Comparison of ENCODE assay signal across 14 cellular contexts in the genomic region with DNA sequence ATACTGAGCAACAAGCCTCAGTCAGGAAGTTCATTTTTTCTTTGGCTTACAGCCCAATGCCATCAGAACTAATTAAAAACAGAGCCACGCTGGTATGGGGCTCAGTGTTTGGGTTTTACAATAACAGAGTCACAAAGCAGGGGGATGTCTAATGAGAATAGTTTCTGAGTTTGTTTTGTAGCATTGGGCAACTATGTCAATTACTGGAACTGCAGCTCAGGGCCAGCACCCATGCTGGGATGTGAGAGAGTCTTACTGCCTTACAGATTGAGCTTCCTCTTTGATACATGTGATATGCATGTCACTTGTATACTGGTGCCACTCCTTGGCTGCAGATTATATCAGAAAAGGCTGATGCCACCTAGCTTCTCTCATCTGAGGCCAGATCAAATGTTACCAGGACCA.
A peak's percentile ranks its signal among the peaks of the same experiment; 100 is the strongest.
DNase-seq lines count a peak whose midpoint lies in the region; ATAC-seq and TF ChIP-seq lines count a peak whose summit lies in the region.
"Had no signal": no experiment of that assay in that cellular context is flagged by ENCODE, and none has a peak within 500 bp of the region (broad histone marks: within the 10 kb centered on the region; RNA-seq: fewer than 3 reads in every experiment).

No MANE protein-coding gene starts in this region.

- TF ChIP-seq CTCF in spleen (IDR thresholded peaks at IDR 0.05 in 8 of 11, conservative IDR thresholded peaks at IDR 0.05 in 3 of 11): no peak

- intact Hi-C loops in spleen (cut with DNase I; ENCODE audit: low total_unique reads): no loop called here

- no peaks in the 10 kb centered on the region for H3K27me3 ChIP-seq in spleen (replicated peaks in 1 of 7)

- WGBS in spleen, 5 donors: 0 to 10% (median 0%) methylated on average over 1 of the region's 1 CpG

- H3K9me3 ChIP-seq in spleen: no peaks in the 10 kb centered on the region

- no peak overlapping the region for H3K4me3 ChIP-seq in spleen

- no peaks in the 10 kb centered on the region for H3K36me3 ChIP-seq in spleen

- peak overlapping the region in 7 of 8 donors; percentile 48 to 69 (median 54) for H3K27ac ChIP-seq in spleen

- peak in 2 of 3 experiments; percentile 21 to 59 for DNase-seq in NCI-H1417 (lab: John Stamatoyannopoulos, UW)
- no peak for DNase-seq in NCI-H1417 treated with DMSO at 0.1 percent for 48 hours (lab: John Stamatoyannopoulos, UW)
- peak; percentile 29 for DNase-seq in iris pigment epithelial cell (ENCODE audit: low read depth)
- DNase-seq in spleen: no peak
- DNase-seq in occipital lobe (lab: John Stamatoyannopoulos, UW): no peak
- DNase-seq in germinal center (ENCODE audit: low spot score): no peak
- DNase-seq: activated CD4-positive, CD25-positive, alpha-beta regulatory T cell; activated naive CD4-positive, alpha-beta T cell treated with Interleukin-2 at 50 U/mL for 16 hours; central memory CD4-positive, alpha-beta T cell; left ventricle myocardium superior; NCI-H187; nephron progenitor cell had no signal

- ATAC-seq in SK-N-SH treated with all-trans-retinoic acid at 6 μM for 48 hours (peak; percentile 33; the same call in 1 of the 3 replicates), HG02885 (IDR thresholded peaks at IDR 0.05; ENCODE audit: poor library complexity, unreplicated experiment) (no peak)
- ATAC-seq: left ventricle myocardium superior had no signal

- H3K4me1 ChIP-seq in spleen: peaks cover 0 to 9% (median 3%) of the 10 kb centered on the region in 6 donors

- TF ChIP-seq POLR2A in spleen (IDR thresholded peaks at IDR 0.05): no peak

TF ChIP-seq in SK-N-SH treated with all-trans-retinoic acid at 6 μM for 48 hours, 23 proteins besides CTCF, POLR2A, EP300 and RAD21:
- TF ChIP-seq SNAI2 (CRISPR knock-in tag; IDR thresholded peaks at IDR 0.05) (no peak), CSDC2 (CRISPR knock-in tag; IDR thresholded peaks at IDR 0.05) (no peak), ZNF70 (CRISPR knock-in tag; IDR thresholded peaks at IDR 0.05) (no peak), TCF4 (CRISPR knock-in tag; IDR thresholded peaks at IDR 0.05; ENCODE audit: borderline replicate concordance) (peak; percentile 84), ZNF565 (CRISPR knock-in tag; conservative IDR thresholded peaks at IDR 0.05; ENCODE audit: low read depth) (no peak; the same call in 1 of the 2 replicates), RARB (CRISPR knock-in tag; IDR thresholded peaks at IDR 0.05) (no peak), GLIS3 (CRISPR knock-in tag; IDR thresholded peaks at IDR 0.05) (no peak), ESRRG (CRISPR knock-in tag; IDR thresholded peaks at IDR 0.05) (no peak)
- TF ChIP-seq, protein P1, sequence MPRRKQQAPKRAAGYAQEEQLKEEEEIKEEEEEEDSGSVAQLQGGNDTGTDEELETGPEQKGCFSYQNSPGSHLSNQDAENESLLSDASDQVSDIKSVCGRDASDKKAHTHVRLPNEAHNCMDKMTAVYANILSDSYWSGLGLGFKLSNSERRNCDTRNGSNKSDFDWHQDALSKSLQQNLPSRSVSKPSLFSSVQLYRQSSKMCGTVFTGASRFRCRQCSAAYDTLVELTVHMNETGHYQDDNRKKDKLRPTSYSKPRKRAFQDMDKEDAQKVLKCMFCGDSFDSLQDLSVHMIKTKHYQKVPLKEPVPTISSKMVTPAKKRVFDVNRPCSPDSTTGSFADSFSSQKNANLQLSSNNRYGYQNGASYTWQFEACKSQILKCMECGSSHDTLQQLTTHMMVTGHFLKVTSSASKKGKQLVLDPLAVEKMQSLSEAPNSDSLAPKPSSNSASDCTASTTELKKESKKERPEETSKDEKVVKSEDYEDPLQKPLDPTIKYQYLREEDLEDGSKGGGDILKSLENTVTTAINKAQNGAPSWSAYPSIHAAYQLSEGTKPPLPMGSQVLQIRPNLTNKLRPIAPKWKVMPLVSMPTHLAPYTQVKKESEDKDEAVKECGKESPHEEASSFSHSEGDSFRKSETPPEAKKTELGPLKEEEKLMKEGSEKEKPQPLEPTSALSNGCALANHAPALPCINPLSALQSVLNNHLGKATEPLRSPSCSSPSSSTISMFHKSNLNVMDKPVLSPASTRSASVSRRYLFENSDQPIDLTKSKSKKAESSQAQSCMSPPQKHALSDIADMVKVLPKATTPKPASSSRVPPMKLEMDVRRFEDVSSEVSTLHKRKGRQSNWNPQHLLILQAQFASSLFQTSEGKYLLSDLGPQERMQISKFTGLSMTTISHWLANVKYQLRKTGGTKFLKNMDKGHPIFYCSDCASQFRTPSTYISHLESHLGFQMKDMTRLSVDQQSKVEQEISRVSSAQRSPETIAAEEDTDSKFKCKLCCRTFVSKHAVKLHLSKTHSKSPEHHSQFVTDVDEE (CRISPR knock-in tag; IDR thresholded peaks at IDR 0.05): peak; percentile 58; the same call in 1 of the 2 replicates
- TF ChIP-seq, protein P2, sequence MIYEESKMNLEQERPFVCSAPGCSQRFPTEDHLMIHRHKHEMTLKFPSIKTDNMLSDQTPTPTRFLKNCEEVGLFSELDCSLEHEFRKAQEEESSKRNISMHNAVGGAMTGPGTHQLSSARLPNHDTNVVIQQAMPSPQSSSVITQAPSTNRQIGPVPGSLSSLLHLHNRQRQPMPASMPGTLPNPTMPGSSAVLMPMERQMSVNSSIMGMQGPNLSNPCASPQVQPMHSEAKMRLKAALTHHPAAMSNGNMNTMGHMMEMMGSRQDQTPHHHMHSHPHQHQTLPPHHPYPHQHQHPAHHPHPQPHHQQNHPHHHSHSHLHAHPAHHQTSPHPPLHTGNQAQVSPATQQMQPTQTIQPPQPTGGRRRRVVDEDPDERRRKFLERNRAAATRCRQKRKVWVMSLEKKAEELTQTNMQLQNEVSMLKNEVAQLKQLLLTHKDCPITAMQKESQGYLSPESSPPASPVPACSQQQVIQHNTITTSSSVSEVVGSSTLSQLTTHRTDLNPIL (CRISPR knock-in tag; IDR thresholded peaks at IDR 0.05; ENCODE audit: low read depth): no peak

Comparison
In these comparisons a context has a peak if more than half of its experiments do, and no peak if none do; other contexts are left out.
1. DNase-seq: peak in NCI-H1417 (2 of 3) and iris pigment epithelial cell (single experiment); none in NCI-H1417 treated with DMSO at 0.1 percent for 48 hours (single experiment), spleen (single experiment), occipital lobe (single experiment) and germinal center (single experiment).